ENCODE assay signal across 8 cellular contexts in the genomic region with DNA sequence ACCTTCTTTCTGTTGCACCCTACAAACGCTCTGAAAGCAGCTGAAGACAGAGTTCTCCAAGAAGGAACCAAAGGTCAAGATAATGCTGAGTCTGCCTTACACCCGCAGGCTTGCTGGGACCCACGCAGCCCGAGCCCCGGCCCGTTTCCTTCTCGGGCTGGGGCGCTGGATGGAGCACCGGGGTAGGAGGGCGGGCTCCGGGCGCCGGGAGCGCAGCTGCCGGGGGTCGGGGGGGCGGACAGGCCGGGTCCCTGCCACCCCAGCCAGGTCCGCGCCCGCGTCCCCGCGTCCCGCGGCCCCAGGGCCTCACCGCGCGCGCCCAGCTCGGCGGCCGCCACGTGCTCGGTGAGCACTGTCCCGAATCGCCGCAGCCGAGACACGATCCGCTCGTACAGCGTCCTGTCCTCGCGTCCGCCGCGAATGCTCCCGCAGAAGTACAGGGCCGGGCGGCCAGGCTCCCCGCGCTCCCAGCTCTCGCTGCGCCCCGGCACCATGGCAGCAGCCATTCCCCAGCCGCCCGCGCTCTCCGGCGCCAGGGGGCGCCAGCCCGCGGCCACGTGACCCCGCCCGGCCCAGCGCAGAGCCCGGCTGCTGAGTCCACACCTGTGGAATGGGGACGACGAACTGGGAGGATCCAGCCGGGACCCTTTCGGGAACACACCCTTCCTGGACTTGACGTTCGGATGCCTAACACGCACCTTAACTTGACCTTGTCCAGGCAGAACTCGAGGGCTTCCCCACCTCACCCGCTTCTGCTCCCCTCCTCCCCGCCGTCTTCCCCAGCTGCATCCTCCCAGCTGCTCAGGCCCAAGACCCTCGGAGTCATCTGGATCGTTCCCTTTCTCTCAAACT. TPM values are rescaled to one million over a fixed set of nuclear protein-coding genes. Genes with fewer than 3 reads are reported as not detected.
A peak's percentile ranks its signal among the peaks of the same experiment; 100 is the strongest.
DNase-seq lines count a peak whose midpoint lies in the region; ATAC-seq and TF ChIP-seq lines count a peak whose summit lies in the region.

Gene DNPH1, minus strand, starts transcription at position 531 of the 852 bp plus-strand sequence. Its CDS starts 25 bp downstream, at position 506.

- no peaks in the 10 kb centered on the region for H3K9me3 ChIP-seq in esophagus squamous epithelium
- H3K9me3 ChIP-seq in muscle layer of duodenum (ENCODE audit: control insufficient read depth in 1 of 2, low read length in 2 of 2): no peaks in the 10 kb centered on the region

- H3K9me3 Mint-ChIP-seq in activated T-cell treated with anti-CD3 and anti-CD28 coated beads, Interleukin-2, amount 50 U/mL, for 4 hours: no peaks in the 10 kb centered on the region

- H3K36me3 ChIP-seq in esophagus squamous epithelium (peaks cover 0 to 7% (median 0%) of the 10 kb centered on the region in 3 donors), muscle layer of duodenum (ENCODE audit: control insufficient read depth in 1 of 2, insufficient read depth in 2 of 2, low read length in 2 of 2) (peaks cover 0 to 6% of the 10 kb centered on the region in 2 donors)

- ATAC-seq in GM19035 (IDR thresholded peaks at IDR 0.05; ENCODE audit: unreplicated experiment) (peak; percentile 76), HG03442 (IDR thresholded peaks at IDR 0.05; ENCODE audit: unreplicated experiment) (peak; percentile 70)
- ATAC-seq in activated T-cell treated with anti-CD3 and anti-CD28 coated beads, Interleukin-2, amount 50 U/mL, for 4 hours: peak; percentile 88 to 89

- peaks cover 14% of the 10 kb centered on the region for H3K36me3 Mint-ChIP-seq in activated T-cell treated with anti-CD3 and anti-CD28 coated beads, Interleukin-2, amount 50 U/mL, for 4 hours (ENCODE audit: insufficient read depth)

- peak within 1 kb of the TSS; percentile 66 to 81 (median 79) for H3K27ac ChIP-seq in esophagus squamous epithelium
- H3K27ac ChIP-seq in muscle layer of duodenum (ENCODE audit: low read length): no peak within 1 kb of the TSS

- peak; percentile 87 to 97 (median 93) for TF ChIP-seq CTCF in esophagus squamous epithelium (IDR thresholded peaks at IDR 0.05)

- H3K4me1 ChIP-seq in esophagus squamous epithelium: peaks cover 5 to 42% (median 7%) of the 10 kb centered on the region in 3 donors
- peaks cover 0 to 13% of the 10 kb centered on the region in 2 donors for H3K4me1 ChIP-seq in muscle layer of duodenum (ENCODE audit: control insufficient read depth in 1 of 2, insufficient read depth in 2 of 2, low read length in 2 of 2)

- intact Hi-C loops in esophagus squamous epithelium (cut with DNase I): no loop called here

- H3K4me3 ChIP-seq in esophagus squamous epithelium (peak within 1 kb of the TSS; percentile 57 to 88 (median 66)), muscle layer of duodenum (ENCODE audit: low read depth in 1 of 2, low read length in 2 of 2) (peak within 1 kb of the TSS; percentile 60 to 68)

- peak in 1 of 4 donors; percentile 31 for TF ChIP-seq POLR2A in esophagus squamous epithelium (IDR thresholded peaks at IDR 0.05)

- H3K4me1 Mint-ChIP-seq in activated T-cell treated with anti-CD3 and anti-CD28 coated beads, Interleukin-2, amount 50 U/mL, for 4 hours (ENCODE audit: low read depth): peaks cover 41% of the 10 kb centered on the region

- H3K27me3 ChIP-seq in esophagus squamous epithelium: no peaks in the 10 kb centered on the region
- no peaks in the 10 kb centered on the region for H3K27me3 ChIP-seq in muscle layer of duodenum (ENCODE audit: low read depth, low read length)

- DNase-seq in C1 segment of cervical spinal cord (lab: John Stamatoyannopoulos, UW) (peak in 13 of 14 donors; percentile 35 to 85 (median 65)), OCI-M1 (lab: John Stamatoyannopoulos, UW) (peak; percentile 89), esophagus squamous epithelium (lab: John Stamatoyannopoulos, UW) (no peak)
- DNase-seq in activated T-cell treated with anti-CD3 and anti-CD28 coated beads, Interleukin-2, amount 50 U/mL, for 4 hours: peak; percentile 76
- DNase-seq in stimulated activated CD8-positive, alpha-beta memory T cell treated with anti-CD3 and anti-CD28 coated beads, Interleukin-7, amount 100 ng/mL, for 4 hours (ENCODE audit: low read depth in 2 of 2): peak; percentile 27 to 72

- peak within 1 kb of the TSS; percentile 91 for H3K4me3 Mint-ChIP-seq in activated T-cell treated with anti-CD3 and anti-CD28 coated beads, Interleukin-2, amount 50 U/mL, for 4 hours

- WGBS in esophagus squamous epithelium, 2 donors: 14 to 21% methylated on average over 11 of the region's 82 CpGs

- H3K27me3 Mint-ChIP-seq in activated T-cell treated with anti-CD3 and anti-CD28 coated beads, Interleukin-2, amount 50 U/mL, for 4 hours (ENCODE audit: low read depth): peaks cover 3% of the 10 kb centered on the region

RNA-seq across cellular contexts. Expression of gene DNPH1, which starts in this region (rescaled TPM):
- total RNA-seq in activated T-cell treated with anti-CD3 and anti-CD28 coated beads, Interleukin-2, amount 50 U/mL, for 4 hours: 10 to 100 TPM; 27.5 to 52.1 (median 51.0) TPM
- total RNA-seq in esophagus squamous epithelium: 100 to 1,000 TPM in 1 of 4 donors, 10 to 100 TPM in 3; 57.7 to 101 (median 81.5) TPM
